ENCODE assay signal across 9 cellular contexts in the genomic region with DNA sequence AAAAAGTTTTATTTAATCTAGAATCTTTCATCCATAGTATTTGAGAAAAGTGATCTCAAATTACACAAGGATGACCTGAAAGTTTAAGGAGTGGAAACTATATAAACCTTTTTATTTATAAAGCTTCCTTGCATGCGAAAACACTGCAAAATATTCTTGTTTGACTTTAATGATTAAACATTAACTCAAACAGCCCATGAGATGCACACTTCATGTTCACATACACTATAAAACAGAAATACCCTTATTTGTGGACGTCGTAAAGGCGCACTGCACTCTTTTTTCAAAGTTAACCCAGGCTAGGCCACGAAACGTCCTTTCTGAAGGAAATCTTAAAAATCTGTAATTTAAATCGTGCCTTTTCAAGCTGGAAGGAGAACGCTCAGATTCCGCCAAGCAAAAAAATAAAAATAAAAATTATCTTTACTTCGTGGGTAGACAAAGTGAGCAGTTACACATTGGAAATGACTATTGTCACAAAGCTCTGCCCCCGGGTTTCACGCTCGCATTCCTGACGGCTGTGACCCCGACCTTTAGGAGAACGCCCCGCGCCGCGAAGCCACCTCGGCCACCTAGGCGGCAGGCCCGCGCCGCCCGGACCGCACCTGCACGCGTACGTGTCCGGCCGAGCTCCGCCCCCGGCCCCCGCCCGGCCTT. TPM values are rescaled to one million over a fixed set of nuclear protein-coding genes. Genes with fewer than 3 reads are reported as not detected.
DNase-seq lines count a peak whose midpoint lies in the region; ATAC-seq, FAIRE-seq and TF ChIP-seq lines count a peak whose summit lies in the region.
"Had no signal": no experiment of that assay in that cellular context is flagged by ENCODE, and none has a peak within 500 bp of the region (broad histone marks: within the 10 kb centered on the region; RNA-seq: fewer than 3 reads in every experiment).

No MANE protein-coding gene starts in this region.

- DNase-seq in DMS 273 treated with DMSO at 0.1 percent for 48 hours (lab: John Stamatoyannopoulos, UW) (peak; percentile 4), DMS 273 (lab: John Stamatoyannopoulos, UW; ENCODE audit: unreplicated experiment) (no peak), WTC11 (ENCODE audit: low spot score) (no peak), fibroblast of lung (ENCODE audit: low read depth in 2 of 2) (no peak), renal cortical epithelial cell (ENCODE audit: low read depth) (peak; percentile 52), DMS153 treated with DMSO at 0.1 percent for 48 hours (lab: John Stamatoyannopoulos, UW; ENCODE audit: unreplicated experiment) (no peak), frontal cortex (ENCODE audit: low spot score in 2 of 2) (no peak)

- peak overlapping the region; percentile 80 for H3K4me3 Mint-ChIP-seq in WTC11

- peak overlapping the region; percentile 92 for H3K4me2 ChIP-seq in fibroblast of lung (ENCODE audit: extremely low read depth, insufficient read depth, low read length)

- CTCF ChIA-PET in WTC11 (lab: Charles Lee), result interaction anchor here (0.9 to 1.8 kb wide), 2 partner anchors 11 to 51 kb away, joined by 3 to 4 read pairs; no protein-coding TSS in a partner anchor

- H3K27me3 ChIP-seq in fibroblast of lung (ENCODE audit: control insufficient read depth, insufficient read depth, low read length), result no peaks in the 10 kb centered on the region

- peaks cover 26% of the 10 kb centered on the region for H3K36me3 Mint-ChIP-seq in WTC11

- no peaks in the 10 kb centered on the region for H3K9me3 Mint-ChIP-seq in WTC11

- no peaks in the 10 kb centered on the region for H3K9me3 ChIP-seq in fibroblast of lung (ENCODE audit: control insufficient read depth, insufficient read depth, low read depth, low read length)

- H3K4me1 ChIP-seq in fibroblast of lung (ENCODE audit: control insufficient read depth, extremely low read depth, insufficient read depth, low read length), result no peaks in the 10 kb centered on the region

- peak overlapping the region; percentile 56 to 90 (median 86) for H3K4me3 ChIP-seq in fibroblast of lung (replicated peaks in 1 of 4; ENCODE audit: control extremely low read depth in 1 of 4, insufficient read depth in 1 of 4, low read depth in 3 of 4, low read length in 4 of 4)

- H3K27ac Mint-ChIP-seq in WTC11, result peak overlapping the region; percentile 74

- H3K79me2 ChIP-seq in fibroblast of lung (ENCODE audit: control insufficient read depth, insufficient read depth, low read length), result peaks cover 52% of the 10 kb centered on the region

- no peak overlapping the region for H2AFZ ChIP-seq in fibroblast of lung (ENCODE audit: low read length)

- no peaks in the 10 kb centered on the region for H4K20me1 ChIP-seq in fibroblast of lung (ENCODE audit: control insufficient read depth, extremely low read depth, insufficient read depth, low read length)

- no peaks in the 10 kb centered on the region for H3K27me3 Mint-ChIP-seq in WTC11 (ENCODE audit: low read depth)

- H3K9ac ChIP-seq in fibroblast of lung (ENCODE audit: insufficient read depth, low read length), result peak overlapping the region; percentile 92

- H3K27ac ChIP-seq in fibroblast of lung (ENCODE audit: insufficient read depth, low read length), result peak overlapping the region; percentile 88

- H3K36me3 ChIP-seq in fibroblast of lung (ENCODE audit: control insufficient read depth, insufficient read depth, low read length), result peaks cover 5% of the 10 kb centered on the region

- peaks cover 7% of the 10 kb centered on the region for H3K4me1 Mint-ChIP-seq in WTC11

- POLR2A ChIA-PET in WTC11 (lab: Charles Lee), result interaction anchor here (1.8 to 2.6 kb wide), 2 partner anchors 11 kb away, joined by 6 to 15 read pairs; partner anchors contain the start of gene PLEKHB2

- ATAC-seq in WTC11, result no peak
- ATAC-seq in GM21717 (IDR thresholded peaks at IDR 0.05; ENCODE audit: unreplicated experiment), result no peak

- no peak for FAIRE-seq in frontal cortex (lab: Jason Lieb, UNC)
- FAIRE-seq: A204.1 had no signal

- TF ChIP-seq CTCF in WTC11 (IDR thresholded peaks at IDR 0.05) (no peak), fibroblast of lung (conservative IDR thresholded peaks at IDR 0.05 in 1 of 2, IDR thresholded peaks at IDR 0.05 in 1 of 2; ENCODE audit: low read depth in 1 of 2, low read length in 2 of 2) (no peak)

TF ChIP-seq in WTC11, 78 proteins besides CTCF, POLR2A, EP300 and RAD21:
- TF ChIP-seq TP53 (CRISPR knock-in tag; IDR thresholded peaks at IDR 0.05), result no peak
- TF ChIP-seq ZNF423 (CRISPR knock-in tag; IDR thresholded peaks at IDR 0.05), result peak; percentile 23; the same call in 1 of the 2 replicates
TF ChIP-seq in WTC11: peak in this region for 1.

RNA-seq across cellular contexts. Expression of gene FAM168B, which starts 0.7 kb away (rescaled TPM):
- 63.9 to 74.9 TPM (median 68.7 TPM) in 3 replicates for total RNA-seq in WTC11 (2021)
- 71.2 and 79.1 TPM in 2 replicates for total RNA-seq in fibroblast of lung
- 87.8 and 95.8 TPM in 2 replicates for polyA plus RNA-seq in fibroblast of lung
- 62.2 and 65.9 TPM in 2 replicates for polyA plus RNA-seq in fibroblast of lung (2012)
- 176 and 199 TPM in 2 replicates for polyA minus RNA-seq in fibroblast of lung (ENCODE audit: low replicate concordance)
- 116 and 133 TPM in 2 replicates for total RNA-seq in renal cortical epithelial cell
- total RNA-seq in frontal cortex, result 159 TPM

RNA-seq across cellular contexts. Expression of gene PLEKHB2, which starts 12.6 kb away (rescaled TPM):
- 62.1 to 65.6 TPM (median 63.1 TPM) in 3 replicates for total RNA-seq in WTC11 (2021)
- 75.8 and 94.0 TPM in 2 replicates for total RNA-seq in fibroblast of lung
- polyA plus RNA-seq in fibroblast of lung, result 79.6 and 86.0 TPM in 2 replicates
- polyA plus RNA-seq in fibroblast of lung (2012), result 48.9 and 51.7 TPM in 2 replicates
- 74.7 and 131 TPM in 2 replicates for polyA minus RNA-seq in fibroblast of lung (ENCODE audit: low replicate concordance)
- 189 and 200 TPM in 2 replicates for total RNA-seq in renal cortical epithelial cell
- total RNA-seq in frontal cortex, result 114 TPM

Comparison
In these comparisons a context has a peak if more than half of its experiments do, and no peak if none do; other contexts are left out.
1. DNase-seq: peak in DMS 273 treated with DMSO at 0.1 percent for 48 hours (single experiment) and renal cortical epithelial cell (single experiment); none in DMS 273 (single experiment), WTC11 (single experiment), fibroblast of lung (0 of 2), DMS153 treated with DMSO at 0.1 percent for 48 hours (single experiment) and frontal cortex (0 of 2).